8 cellular contexts compared by ENCODE assay signal in genomic region chr12:105083551-105084105, GRCh38. TPM values are rescaled to one million over a fixed set of nuclear protein-coding genes. Genes with fewer than 3 reads are reported as not detected.
A peak's percentile ranks its signal among the peaks of the same experiment; 100 is the strongest.
DNase-seq lines count a peak whose midpoint lies in the region; ATAC-seq and TF ChIP-seq lines count a peak whose summit lies in the region.

No MANE protein-coding gene starts in this region.

- H3K36me3 ChIP-seq in CD8-positive, alpha-beta memory T cell (ENCODE audit: insufficient read depth, low read length): no peaks in the 10 kb centered on the region
- H3K36me3 ChIP-seq in Peyer's patch: no peaks in the 10 kb centered on the region
- H3K36me3 ChIP-seq in colonic mucosa: no peaks in the 10 kb centered on the region

- intact Hi-C loops in colonic mucosa (cut with DNase I): no loop called here

- no peak for DNase-seq in CD8-positive, alpha-beta memory T cell
- DNase-seq in HCEC 1CT (peak; percentile 75), Peyer's patch (peak in 2 of 3 donors; percentile 48 to 53), colonic mucosa (peak; percentile 30), left lobe of liver (ENCODE audit: low spot score) (no peak), GM10248 (ENCODE audit: extremely low spot score) (no peak)

- H3K9me3 ChIP-seq in CD8-positive, alpha-beta memory T cell (ENCODE audit: low read length): no peaks in the 10 kb centered on the region
- H3K9me3 ChIP-seq in Peyer's patch (no peaks in the 10 kb centered on the region), colonic mucosa (no peaks in the 10 kb centered on the region)

- H3K27me3 Mint-ChIP-seq in CD8-positive, alpha-beta memory T cell: peaks cover 20 to 55% of the 10 kb centered on the region in 2 donors
- H3K27me3 Mint-ChIP-seq in stimulated activated naive CD8-positive, alpha-beta T cell treated with anti-CD3 and anti-CD28 coated beads, Interleukin-15, Interleukin-2, amounts not matched to agents 100 ng/mL and 50 ng/mL, for 24 hours: peaks cover 34% of the 10 kb centered on the region

- TF ChIP-seq CTCF in Peyer's patch (IDR thresholded peaks at IDR 0.05) (no peak), colonic mucosa (IDR thresholded peaks at IDR 0.05) (no peak), GM10248 (IDR thresholded peaks at IDR 0.05; ENCODE audit: control extremely low read depth, extremely low read depth, low read depth, missing control alignments) (no peak)

- H3K9me3 Mint-ChIP-seq in CD8-positive, alpha-beta memory T cell: peaks cover 0 to 6% (median 4%) of the 10 kb centered on the region in 5 donors
- H3K9me3 Mint-ChIP-seq in stimulated activated naive CD8-positive, alpha-beta T cell treated with anti-CD3 and anti-CD28 coated beads, Interleukin-15, Interleukin-2, amounts not matched to agents 100 ng/mL and 50 ng/mL, for 24 hours: peaks cover 12% of the 10 kb centered on the region

- POLR2A ChIA-PET in CD8-positive, alpha-beta memory T cell (lab: Charles Lee): no interaction called here
- POLR2A ChIA-PET in GM10248 (lab: Yijun Ruan, JAX): no interaction called here

- H3K4me1 ChIP-seq in CD8-positive, alpha-beta memory T cell (ENCODE audit: insufficient read depth, low read length): peaks cover 10% of the 10 kb centered on the region
- H3K4me1 ChIP-seq in Peyer's patch (peaks cover 0 to 6% (median 0%) of the 10 kb centered on the region in 4 donors), colonic mucosa (peaks cover 8% of the 10 kb centered on the region)

- peak overlapping the region; percentile 32 to 79 (median 75) for H3K4me3 Mint-ChIP-seq in CD8-positive, alpha-beta memory T cell
- H3K4me3 Mint-ChIP-seq in stimulated activated naive CD8-positive, alpha-beta T cell treated with anti-CD3 and anti-CD28 coated beads, Interleukin-15, Interleukin-2, amounts not matched to agents 100 ng/mL and 50 ng/mL, for 24 hours: peak overlapping the region; percentile 81

- H3K36me3 Mint-ChIP-seq in CD8-positive, alpha-beta memory T cell: peaks cover 0 to 5% (median 3%) of the 10 kb centered on the region in 3 donors
- peaks cover 5% of the 10 kb centered on the region for H3K36me3 Mint-ChIP-seq in stimulated activated naive CD8-positive, alpha-beta T cell treated with anti-CD3 and anti-CD28 coated beads, Interleukin-15, Interleukin-2, amounts not matched to agents 100 ng/mL and 50 ng/mL, for 24 hours (ENCODE audit: low read depth)

- peak overlapping the region; percentile 38 for H3K4me3 ChIP-seq in CD8-positive, alpha-beta memory T cell (ENCODE audit: low read length)
- H3K4me3 ChIP-seq in Peyer's patch (peak overlapping the region; percentile 34 to 54 (median 48)), colonic mucosa (peak overlapping the region; percentile 51)

- no peak for TF ChIP-seq POLR2A in Peyer's patch (IDR thresholded peaks at IDR 0.05)

- H3K4me1 Mint-ChIP-seq in CD8-positive, alpha-beta memory T cell: peaks cover 7 to 13% (median 10%) of the 10 kb centered on the region in 3 donors
- H3K4me1 Mint-ChIP-seq in stimulated activated naive CD8-positive, alpha-beta T cell treated with anti-CD3 and anti-CD28 coated beads, Interleukin-15, Interleukin-2, amounts not matched to agents 100 ng/mL and 50 ng/mL, for 24 hours (ENCODE audit: low read depth): peaks cover 11% of the 10 kb centered on the region

- peak overlapping the region; percentile 32 to 43 for H3K9ac ChIP-seq in colonic mucosa (ENCODE audit: low read depth in 2 of 2, low read length in 2 of 2)

- peak overlapping the region in 5 of 8 donors; percentile 23 to 78 (median 32) for H3K27ac Mint-ChIP-seq in CD8-positive, alpha-beta memory T cell
- peak overlapping the region; percentile 63 for H3K27ac Mint-ChIP-seq in stimulated activated naive CD8-positive, alpha-beta T cell treated with anti-CD3 and anti-CD28 coated beads, Interleukin-15, Interleukin-2, amounts not matched to agents 100 ng/mL and 50 ng/mL, for 24 hours

- CTCF ChIA-PET in CD8-positive, alpha-beta memory T cell (lab: Charles Lee): no interaction called here
- CTCF ChIA-PET in GM10248 (lab: Yijun Ruan, JAX): interaction anchor here (1.9 to 3.9 kb wide), 2 partner anchors 10 to 13 kb away, joined by 7 to 12 read pairs; no protein-coding TSS in a partner anchor

- H3K27me3 ChIP-seq in CD8-positive, alpha-beta memory T cell (ENCODE audit: insufficient read depth, low read length, poor library complexity, severe bottlenecking): peaks cover 29% of the 10 kb centered on the region
- H3K27me3 ChIP-seq in Peyer's patch: no peaks in the 10 kb centered on the region
- no peaks in the 10 kb centered on the region for H3K27me3 ChIP-seq in colonic mucosa

- H3K27ac ChIP-seq in CD8-positive, alpha-beta memory T cell (ENCODE audit: low read depth, low read length): peak overlapping the region; percentile 48
- peak overlapping the region in 2 of 4 donors; percentile 5 to 18 for H3K27ac ChIP-seq in Peyer's patch
- H3K27ac ChIP-seq in colonic mucosa: peak overlapping the region; percentile 33

- peak; percentile 17 for ATAC-seq in left lobe of liver
- no peak for ATAC-seq in HG03439 (IDR thresholded peaks at IDR 0.05; ENCODE audit: unreplicated experiment)

RNA-seq across cellular contexts. Expression of gene ALDH1L2, which starts 0.6 kb away (rescaled TPM):
- under 1 TPM; 0.69 to 0.72 TPM for total RNA-seq in CD8-positive, alpha-beta memory T cell
- not detected for polyA plus RNA-seq in CD8-positive, alpha-beta memory T cell
- total RNA-seq in Peyer's patch (1 to 10 TPM in 3 of 4 donors, under 1 TPM in 1; 0.70 to 5.8 (median 4.0) TPM), colonic mucosa (1 to 10 TPM; 1.3 to 2.2 TPM), left lobe of liver (0.18 TPM)

RNA-seq across cellular contexts. Expression of gene WASHC4, which starts 23.9 kb away (rescaled TPM):
- 10 to 100 TPM; 34.3 to 37.8 TPM for total RNA-seq in CD8-positive, alpha-beta memory T cell
- polyA plus RNA-seq in CD8-positive, alpha-beta memory T cell: 24.6 TPM
- total RNA-seq in Peyer's patch: 10 to 100 TPM; 56.6 to 93.3 (median 71.4) TPM
- 10 to 100 TPM; 27.2 to 40.9 TPM for total RNA-seq in colonic mucosa
- total RNA-seq in left lobe of liver: 26.1 TPM

Comparison
In these comparisons a context has a peak if more than half of its experiments do, and no peak if none do; other contexts are left out.
1. DNase-seq: peak in HCEC 1CT (single experiment), Peyer's patch (2 of 3) and colonic mucosa (single experiment); none in CD8-positive, alpha-beta memory T cell (0 of 5), left lobe of liver (single experiment) and GM10248 (single experiment).
2. Peak in every context shown above with its lines, with median percentiles within 50 percentile points of each other: H3K4me3 ChIP-seq.